ENCODE assay signal across 15 cellular contexts in genomic region chr1:228211871-228212414, GRCh38.
"Had no signal": no experiment of that assay in that cellular context is flagged by ENCODE, and none has a peak within 500 bp of the region (broad histone marks: within the 10 kb centered on the region; RNA-seq: fewer than 3 reads in every experiment).

No MANE protein-coding gene starts in this region.

- H3K9me3 ChIP-seq: ovary, stomach, thoracic aorta had no signal

- DNase-seq: activated CD4-positive, alpha-beta T cell treated with anti-CD3 and anti-CD28 coated beads for 4 hours; activated CD8-positive, alpha-beta T cell treated with anti-CD3 and anti-CD28 coated beads for 36 hours; activated naive CD4-positive, alpha-beta T cell treated with anti-CD3 and anti-CD28 coated beads, Interleukin-2, amount 50 U/mL, for 16 hours; brain microvascular endothelial cell; endodermal cell; glutamatergic neuron; stimulated activated CD4-positive, alpha-beta T cell treated with anti-CD3 and anti-CD28 coated beads, Interleukin-4, amount 100 ng/mL, for 4 hours; stomach had no signal

- H3K27ac Mint-ChIP-seq: activated CD8-positive, alpha-beta T cell treated with anti-CD3 and anti-CD28 coated beads for 36 hours; activated T-helper 17 cell treated with anti-CD3 and anti-CD28 coated beads, Interleukin-2, amount 50 U/mL, for 72 hours; endodermal cell; memory B cell; nephron had no signal

- H3K36me3 ChIP-seq: brain microvascular endothelial cell, ovary, stomach, thoracic aorta had no signal

- H3K27me3 Mint-ChIP-seq: activated CD8-positive, alpha-beta T cell treated with anti-CD3 and anti-CD28 coated beads for 36 hours; activated T-helper 17 cell treated with anti-CD3 and anti-CD28 coated beads, Interleukin-2, amount 50 U/mL, for 72 hours had no signal

- H3K27me3 ChIP-seq: brain microvascular endothelial cell, ovary had no signal

- H3K36me3 Mint-ChIP-seq: memory B cell had no signal

- H3K9me3 Mint-ChIP-seq: activated CD8-positive, alpha-beta T cell treated with anti-CD3 and anti-CD28 coated beads for 36 hours; activated T-helper 17 cell treated with anti-CD3 and anti-CD28 coated beads, Interleukin-2, amount 50 U/mL, for 72 hours; memory B cell; nephron had no signal

- H3K4me1 Mint-ChIP-seq: endodermal cell had no signal

- H3K27ac ChIP-seq: brain microvascular endothelial cell, ovary, skin epidermis, thoracic aorta, VCaP had no signal
